17 cellular contexts compared by ENCODE assay signal in genomic region chr21:38775733-38776132, GRCh38.
"Had no signal": no experiment of that assay in that cellular context is flagged by ENCODE, and none has a peak within 500 bp of the region (broad histone marks: within the 10 kb centered on the region; RNA-seq: fewer than 3 reads in every experiment).

No MANE protein-coding gene starts in this region.

- DNase-seq: activated CD4-positive, alpha-beta T cell treated with anti-CD3 and anti-CD28 coated beads for 1 hour; activated CD4-positive, alpha-beta T cell treated with anti-CD3 and anti-CD28 coated beads, Interleukin-2, amount 50 U/mL, for 4 hours; activated gamma-delta T cell; adrenal gland; dermis blood vessel endothelial cell; effector memory CD8-positive, alpha-beta T cell; esophagus squamous epithelium; foreskin keratinocyte; glutamatergic neuron; hypothalamus; left lung; midbrain; stimulated activated naive CD8-positive, alpha-beta T cell treated with anti-CD3 and anti-CD28 coated beads, Interleukin-15, Interleukin-2, amounts not matched to agents 100 U/mL and 50 U/mL, for 24 hours; substantia nigra; WERI-Rb-1 had no signal

- ATAC-seq: effector memory CD8-positive, alpha-beta T cell; foreskin keratinocyte; left lung; stimulated activated naive CD8-positive, alpha-beta T cell treated with anti-CD3 and anti-CD28 coated beads, Interleukin-15, Interleukin-2, amounts not matched to agents 100 U/mL and 50 U/mL, for 24 hours had no signal

- H3K27ac ChIP-seq: adrenal gland, cardiac muscle cell, foreskin keratinocyte, left lung, WERI-Rb-1 had no signal

- H3K36me3 ChIP-seq: adrenal gland, cardiac muscle cell, esophagus squamous epithelium, left lung, WERI-Rb-1 had no signal

- H3K4me3 ChIP-seq: adrenal gland, cardiac muscle cell, esophagus squamous epithelium, left lung had no signal

- FAIRE-seq: keratinocyte had no signal

- H3K9me3 ChIP-seq: adrenal gland had no signal

- H3K27me3 ChIP-seq: adrenal gland, cardiac muscle cell, esophagus squamous epithelium, foreskin keratinocyte, left lung had no signal
